ENCODE assay signal across 7 cellular contexts in the genomic region with DNA sequence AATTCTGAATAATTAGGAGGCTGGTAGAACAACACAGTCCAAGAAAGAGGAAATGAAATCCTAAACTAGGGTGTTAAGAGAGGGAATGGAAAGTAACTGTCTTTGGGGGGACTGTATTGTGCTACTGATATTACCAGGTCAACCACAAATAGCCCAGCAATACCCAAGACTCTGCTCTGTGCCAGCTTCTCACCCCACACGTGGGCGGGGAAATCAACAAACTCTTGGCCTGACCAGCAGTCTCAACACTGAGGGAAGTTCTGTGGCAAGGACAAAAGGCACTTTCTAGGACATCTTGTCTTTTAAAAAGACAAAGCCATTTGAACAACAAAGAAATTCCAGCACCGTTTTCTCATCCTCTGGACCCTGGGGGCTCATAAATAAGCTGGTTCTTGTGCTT.
DNase-seq lines count a peak whose midpoint lies in the region; ATAC-seq lines count a peak whose summit lies in the region.

No MANE protein-coding gene starts in this region.

- H3K9me3 Mint-ChIP-seq in stimulated activated naive B cell treated with anti-CD40 and anti-IgM and Interleukin-4, amounts not matched to agents 10 μg/mL and 1 μg/mL and 100 μg/mL, for 72 hours = no peaks in the 10 kb centered on the region

- peaks cover 40 to 61% of the 10 kb centered on the region in 2 donors for H3K4me1 Mint-ChIP-seq in stimulated activated naive B cell treated with anti-CD40 and anti-IgM and Interleukin-4, amounts not matched to agents 10 μg/mL and 1 μg/mL and 100 μg/mL, for 72 hours

- peak; percentile 53 for ATAC-seq in GM19397 (IDR thresholded peaks at IDR 0.05; ENCODE audit: unreplicated experiment)
- ATAC-seq in HG02973 (IDR thresholded peaks at IDR 0.05; ENCODE audit: unreplicated experiment) = peak; percentile 45
- ATAC-seq in stimulated activated naive B cell treated with anti-CD40 and anti-IgM and Interleukin-4, amounts not matched to agents 10 μg/mL and 1 μg/mL and 100 μg/mL, for 72 hours (replicated peaks) = peak; percentile 82 to 89
- ATAC-seq in left lobe of liver = no peak

- H3K4me3 Mint-ChIP-seq in stimulated activated naive B cell treated with anti-CD40 and anti-IgM and Interleukin-4, amounts not matched to agents 10 μg/mL and 1 μg/mL and 100 μg/mL, for 72 hours = peak overlapping the region in 1 of 2 donors; percentile 22

- DNase-seq in SIG-M5 treated with dmso at 0.1 percent for 504 hours (lab: John Stamatoyannopoulos, UW; ENCODE audit: unreplicated experiment) (peak; percentile 59), left lobe of liver (ENCODE audit: low spot score) (no peak), dermis blood vessel endothelial cell (no peak)
- DNase-seq in stimulated activated naive B cell treated with anti-CD40 and anti-IgM and Interleukin-4, amounts not matched to agents 10 μg/mL and 1 μg/mL and 100 μg/mL, for 72 hours = peak; percentile 76
- DNase-seq in stimulated activated naive CD4-positive, alpha-beta T cell (lab: John Stamatoyannopoulos, UW) = no peak

- no peaks in the 10 kb centered on the region for H3K36me3 Mint-ChIP-seq in stimulated activated naive B cell treated with anti-CD40 and anti-IgM and Interleukin-4, amounts not matched to agents 10 μg/mL and 1 μg/mL and 100 μg/mL, for 72 hours

- peak overlapping the region; percentile 39 for H3K27ac Mint-ChIP-seq in stimulated activated naive B cell treated with anti-CD40 and anti-IgM and Interleukin-4, amounts not matched to agents 10 μg/mL and 1 μg/mL and 100 μg/mL, for 72 hours

- H3K27me3 Mint-ChIP-seq in stimulated activated naive B cell treated with anti-CD40 and anti-IgM and Interleukin-4, amounts not matched to agents 10 μg/mL and 1 μg/mL and 100 μg/mL, for 72 hours = peaks cover 0 to 9% of the 10 kb centered on the region in 2 donors

Comparison
In these comparisons a context has a peak if more than half of its experiments do, and no peak if none do; other contexts are left out.
1. DNase-seq: peak in SIG-M5 treated with dmso at 0.1 percent for 504 hours (single experiment) and stimulated activated naive B cell treated with anti-CD40 and anti-IgM and Interleukin-4, amounts not matched to agents 10 μg/mL and 1 μg/mL and 100 μg/mL, for 72 hours (single experiment); none in left lobe of liver (single experiment), stimulated activated naive CD4-positive, alpha-beta T cell (0 of 6) and dermis blood vessel endothelial cell (single experiment).